9 cellular contexts compared by ENCODE assay signal in genomic region chr1:156504062-156504813, GRCh38. TPM values are rescaled to one million over a fixed set of nuclear protein-coding genes. Genes with fewer than 3 reads are reported as not detected.
A peak's percentile ranks its signal among the peaks of the same experiment; 100 is the strongest.
DNase-seq lines count a peak whose midpoint lies in the region; ATAC-seq, FAIRE-seq and TF ChIP-seq lines count a peak whose summit lies in the region.
"Had no signal": no experiment of that assay in that cellular context is flagged by ENCODE, and none has a peak within 500 bp of the region (broad histone marks: within the 10 kb centered on the region; RNA-seq: fewer than 3 reads in every experiment).

No MANE protein-coding gene starts in this region.

- no peaks in the 10 kb centered on the region for H3K9me3 Mint-ChIP-seq in H9

- no peak overlapping the region for H4K8ac ChIP-seq in H9 (replicated peaks; ENCODE audit: insufficient read length, low read depth, low read length)

- peak overlapping the region; percentile 75 for H3K18ac ChIP-seq in H9 (ENCODE audit: insufficient read length, low read depth, low read length)

- H2BK5ac ChIP-seq in H9 (ENCODE audit: insufficient read length, low read length): no peak overlapping the region

- DNase-seq in AG04450 (ENCODE audit: low read depth, low spot score) (no peak), H9 (no peak), SK-MEL-5 (ENCODE audit: low read depth, low spot score) (peak; percentile 36), erythroblast (lab: John Stamatoyannopoulos, UW) (peak; percentile 43 to 50), pancreas (peak in 1 of 6 donors; percentile 22), DMS114 treated with DMSO at 0.1 percent for 48 hours (lab: John Stamatoyannopoulos, UW; ENCODE audit: unreplicated experiment) (no peak)

- H3K27me3 Mint-ChIP-seq in H9 (ENCODE audit: low read depth): peaks cover 2% of the 10 kb centered on the region

- no peaks in the 10 kb centered on the region for H3K36me3 Mint-ChIP-seq in H9 (ENCODE audit: insufficient read depth in 1 of 3, low read depth in 3 of 3)

- POLR2A ChIA-PET in AG04450 (lab: Yijun Ruan, JAX): interaction anchor here (0.6 to 1.9 kb wide), 7 partner anchors 10 to 433 kb away, joined by 3 to 15 read pairs (median 5); partner anchors contain the start of gene NAXE

- CTCF ChIA-PET in AG04450 (lab: Charles Lee): interaction anchor here (1.0 to 1.2 kb wide), 3 partner anchors 13 to 157 kb away, joined by 3 to 4 read pairs (median 3); no protein-coding TSS in a partner anchor

- peak overlapping the region; percentile 25; the same call in 1 of the 2 replicates for H3K4ac ChIP-seq in H9 (ENCODE audit: low read depth, low read length)

- H3K36me3 ChIP-seq in pancreas: no peaks in the 10 kb centered on the region

- peak overlapping the region; percentile 71; the same call in 1 of the 2 replicates for H3K14ac ChIP-seq in H9 (ENCODE audit: insufficient read depth, low read length)

- H3K27ac Mint-ChIP-seq in H9: peak overlapping the region; percentile 22 to 92 (median 92)

- no peak overlapping the region for H3K56ac ChIP-seq in H9 (ENCODE audit: insufficient read length, low read depth, low read length)

- no peak overlapping the region for H4K5ac ChIP-seq in H9 (ENCODE audit: insufficient read length, low read depth, low read length)

- H3K4me1 Mint-ChIP-seq in H9: peaks cover 44 to 57% of the 10 kb centered on the region in 2 experiments

- no CpG with 5 or more reads among the region's 8 CpGs for WGBS in H9 (ENCODE audit: extremely low coverage, insufficient read length, low lambda C conversion rate)
- 48 to 49% methylated on average over 8 of the region's 8 CpGs for WGBS in pancreas, 2 donors

- no peak for ATAC-seq in pancreas
- no peak for ATAC-seq in HG02973 (IDR thresholded peaks at IDR 0.05; ENCODE audit: unreplicated experiment)
- no peak for ATAC-seq in GM18868 (IDR thresholded peaks at IDR 0.05; ENCODE audit: unreplicated experiment)

- no peak overlapping the region for H2BK20ac ChIP-seq in H9 (ENCODE audit: low read depth, low read length, poor library complexity, severe bottlenecking)

- no peak overlapping the region for H2BK120ac ChIP-seq in H9 (ENCODE audit: low read depth, low read length, poor library complexity, severe bottlenecking)

- in situ Hi-C loops in SK-MEL-5 (cut with HindIII; ENCODE audit: low pct_unique_long_range_greater_than_20kb, low sequenced_read_pairs): no loop called here

- no peaks in the 10 kb centered on the region for H3K79me1 ChIP-seq in H9 (ENCODE audit: insufficient read depth, low read depth, low read length, poor library complexity, severe bottlenecking)

- no peaks in the 10 kb centered on the region for H4K20me1 ChIP-seq in H9 (ENCODE audit: control insufficient read depth, insufficient read depth, insufficient read length)

- peak overlapping the region; percentile 62 to 74 for H3K4me3 Mint-ChIP-seq in H9

- no peak overlapping the region for H2AK5ac ChIP-seq in H9 (ENCODE audit: insufficient read length, low read length)

- H3K9me3 ChIP-seq in AG04450 (ENCODE audit: control insufficient read depth, insufficient read depth, low read length): no peaks in the 10 kb centered on the region; the same call in 1 of the 2 replicates
- H3K9me3 ChIP-seq in H9 (ENCODE audit: control insufficient read depth, low read depth, low read length): no peaks in the 10 kb centered on the region
- H3K9me3 ChIP-seq in pancreas: no peaks in the 10 kb centered on the region

- peaks cover 9% of the 10 kb centered on the region for H3K23me2 ChIP-seq in H9 (ENCODE audit: insufficient read length, low read depth, low read length, poor library complexity, severe bottlenecking)

- H3K79me2 ChIP-seq in H9 (ENCODE audit: insufficient read depth, low read length): no peaks in the 10 kb centered on the region

- H3K4me3 ChIP-seq in AG04450 (ENCODE audit: low read depth, low read length) (peak overlapping the region; percentile 43), pancreas (peak overlapping the region in 2 of 4 donors; percentile 26 to 37)

- H4K91ac ChIP-seq in H9 (ENCODE audit: insufficient read length, low read depth, low read length): peak overlapping the region; percentile 57

- peak overlapping the region; percentile 42 for H2BK12ac ChIP-seq in H9 (ENCODE audit: insufficient read length, low read depth, low read length)

- TF ChIP-seq POLR2A in erythroblast (IDR thresholded peaks at IDR 0.05; ENCODE audit: low read length): no peak

- H3K23ac ChIP-seq in H9 (ENCODE audit: insufficient read length, low read depth, low read length): no peak overlapping the region

- no peak for TF ChIP-seq CTCF in AG04450 (IDR thresholded peaks at IDR 0.05; ENCODE audit: low read depth, low read length)
- no peak for TF ChIP-seq CTCF in H9 (conservative IDR thresholded peaks at IDR 0.05)
- TF ChIP-seq CTCF in pancreas (IDR thresholded peaks at IDR 0.05): no peak

- peak overlapping the region; percentile 100 for H3K27ac ChIP-seq in AG04450 (ENCODE audit: low read depth, low read length)
- H3K27ac ChIP-seq in H9 (ENCODE audit: insufficient read length, low read depth, low read length): peak overlapping the region; percentile 50
- peak overlapping the region; percentile 86 to 100 (median 100) for H3K27ac ChIP-seq in pancreas

- no peak overlapping the region for H2BK15ac ChIP-seq in H9 (ENCODE audit: low read depth, low read length)

- no peak for FAIRE-seq in pancreas (lab: Jason Lieb, UNC)
- FAIRE-seq: islet of Langerhans had no signal

- peak overlapping the region; percentile 12 for H3K4me2 ChIP-seq in H9 (ENCODE audit: insufficient read depth, insufficient read length, low read length)

- intact Hi-C loops in pancreas (cut with DNase I): no loop called here

- H3K27me3 ChIP-seq in AG04450 (ENCODE audit: control insufficient read depth, insufficient read depth, low read length) (no peaks in the 10 kb centered on the region), H9 (ENCODE audit: insufficient read depth, low read length) (no peaks in the 10 kb centered on the region), pancreas (no peaks in the 10 kb centered on the region)

- H3T11ph ChIP-seq in H9 (ENCODE audit: low read length): no peak overlapping the region

- no peak overlapping the region for H2AFZ ChIP-seq in H9 (ENCODE audit: low read length)

- H3K4me1 ChIP-seq in H9 (ENCODE audit: insufficient read depth, low read length) (peaks cover 15% of the 10 kb centered on the region), pancreas (peaks cover 21 to 40% (median 37%) of the 10 kb centered on the region in 3 donors)

- no peak overlapping the region for H3K9ac ChIP-seq in H9 (ENCODE audit: extremely low read depth, insufficient read length, low read length)

RNA-seq across cellular contexts. Expression of gene MEF2D, which starts 3.7 kb away (rescaled TPM):
- polyA plus RNA-seq in AG04450 (2011; rRNA removed): 9.9 and 14.5 TPM in 2 replicates
- polyA minus RNA-seq in AG04450 (2011; rRNA and poly(A)+ RNA removed): 13.3 and 18.7 TPM in 2 replicates
- 18.7 and 20.8 TPM in 2 replicates for total RNA-seq in H9 (2021)
- 19.6 and 19.9 TPM in 2 replicates for total RNA-seq in SK-MEL-5 (2014; rRNA removed; shearing (Covaris generic))
- polyA plus RNA-seq in SK-MEL-5 (2015; cell fraction: cytosol; rRNA removed): 84.5 and 98.0 TPM in 2 replicates
- polyA plus RNA-seq in SK-MEL-5 (2015; cell fraction: nucleus; rRNA removed): 58.2 and 61.4 TPM in 2 replicates
- total RNA-seq in pancreas: 10 to 100 TPM; 19.1 to 31.8 (median 26.2) TPM
- 10 to 100 TPM; 15.7 to 20.0 TPM for polyA plus RNA-seq in pancreas

Comparison
In these comparisons a context has a peak if more than half of its experiments do, and no peak if none do; other contexts are left out.
1. DNase-seq: peak in SK-MEL-5 (single experiment) and erythroblast (2 of 2); none in AG04450 (single experiment), H9 (single experiment) and DMS114 treated with DMSO at 0.1 percent for 48 hours (single experiment).
2. H3K27ac ChIP-seq: peak in every context shown above with its lines; median percentile 100 in AG04450; 100 in pancreas; 50 in H9.